ENCODE assay signal across 10 cellular contexts in the genomic region with DNA sequence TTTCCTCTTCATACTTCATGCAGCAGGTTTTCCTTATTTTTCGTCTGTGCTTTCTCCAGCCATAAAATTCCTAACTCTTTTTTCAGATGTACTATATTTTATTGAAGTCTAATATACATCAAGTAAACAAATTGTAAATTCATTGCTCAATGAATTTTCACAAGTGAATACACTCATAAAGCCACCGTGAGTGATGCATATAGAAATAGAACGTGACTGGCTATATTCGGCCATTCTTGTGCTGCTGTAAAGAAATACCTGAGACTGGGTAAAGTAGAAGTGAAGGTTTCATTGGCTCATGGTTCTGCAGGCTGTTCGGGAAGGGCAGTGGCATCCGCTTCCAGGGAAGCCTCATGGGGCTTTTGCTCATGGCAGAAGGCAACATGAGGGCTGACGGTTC.
"Had no signal": no experiment of that assay in that cellular context is flagged by ENCODE, and none has a peak within 500 bp of the region (broad histone marks: within the 10 kb centered on the region; RNA-seq: fewer than 3 reads in every experiment).

No MANE protein-coding gene starts in this region.

- H3K27ac ChIP-seq: GM23248 had no signal

- H3K9me3 Mint-ChIP-seq: GM23338, H9 had no signal

- H3K9ac ChIP-seq: GM23248 had no signal

- H3K27ac Mint-ChIP-seq: GM23338, HFFc6 had no signal

- FAIRE-seq: H54 had no signal

- H3K4me3 ChIP-seq: GM23248, GM23338, HAP-1 had no signal

- H3K9me3 ChIP-seq: HAP-1 had no signal

- H2AFZ ChIP-seq: GM23248, GM23338 had no signal

- H3K4me3 Mint-ChIP-seq: GM23338, H9, HFFc6 had no signal

- H3K36me3 ChIP-seq: HAP-1 had no signal

- DNase-seq: GM23248, GOT3, H7, H9, HCEC 1CT, HFFc6 had no signal

- H3K4me1 ChIP-seq: HAP-1 had no signal

- ATAC-seq: GM23338, HCT116 had no signal

- H3K4me2 ChIP-seq: GM23338 had no signal
